ENCODE assay signal across 19 cellular contexts in the genomic region with DNA sequence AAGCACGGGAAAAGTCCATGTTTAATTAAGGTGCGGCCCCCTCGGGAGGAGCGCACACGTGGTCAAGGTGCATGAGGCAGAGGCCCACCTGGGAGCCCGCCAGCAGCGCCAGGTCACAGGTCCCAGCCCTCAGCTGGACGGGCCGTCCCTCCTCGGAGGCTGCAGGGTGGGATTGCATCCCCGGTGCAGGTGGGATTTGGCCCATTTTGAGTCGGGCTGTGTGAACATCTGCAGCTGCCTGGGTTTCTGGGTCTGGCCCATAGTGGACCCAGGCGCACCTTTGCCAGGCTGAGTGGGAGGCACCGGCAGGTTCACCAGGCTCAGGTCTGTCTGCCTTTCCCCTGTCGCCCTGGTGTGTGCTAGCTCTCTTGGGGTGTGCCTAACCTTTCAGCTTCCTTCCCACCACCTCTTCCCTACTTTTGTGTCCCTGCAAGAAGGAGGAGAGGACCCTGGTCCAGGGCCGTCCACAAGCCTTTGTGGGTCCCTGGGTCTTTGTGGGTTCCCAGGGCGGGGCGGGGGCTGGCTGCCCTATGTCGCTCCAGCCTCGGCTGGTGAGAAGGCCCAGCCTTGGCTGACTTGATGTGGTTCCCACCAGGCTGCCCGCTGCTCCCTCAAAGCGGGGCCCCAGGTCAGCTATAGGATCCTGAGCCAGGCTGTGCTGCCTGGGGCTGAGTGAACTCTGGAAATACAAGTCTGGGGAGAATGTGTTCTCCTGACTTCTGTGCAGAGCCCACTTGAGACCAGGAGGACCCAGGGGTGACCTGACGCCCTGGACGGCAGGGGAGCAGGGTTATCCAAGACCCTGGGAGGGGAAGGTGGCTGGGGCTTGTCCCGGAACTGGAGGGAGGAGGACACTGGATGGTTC.
DNase-seq lines count a peak whose midpoint lies in the region; ATAC-seq and TF ChIP-seq lines count a peak whose summit lies in the region.
"Had no signal": no experiment of that assay in that cellular context is flagged by ENCODE, and none has a peak within 500 bp of the region (broad histone marks: within the 10 kb centered on the region; RNA-seq: fewer than 3 reads in every experiment).

No MANE protein-coding gene starts in this region.

- H2BK20ac ChIP-seq in H9 (ENCODE audit: low read depth, low read length, poor library complexity, severe bottlenecking) = no peak overlapping the region

- H2BK12ac ChIP-seq in H9 (ENCODE audit: insufficient read length, low read depth, low read length) = no peak overlapping the region

- no peak overlapping the region for H3K27ac ChIP-seq in BLaER1 treated with 17β-estradiol and CSF1 and Interleukin-3, amounts not matched to agents 10 nM and 100 nM
- no peak overlapping the region for H3K27ac ChIP-seq in H9 (ENCODE audit: insufficient read length, low read depth, low read length)
- H3K27ac ChIP-seq: RWPE1 had no signal

- peaks cover 61 to 94% (median 87%) of the 10 kb centered on the region in 10 experiments for H3K4me1 ChIP-seq in BLaER1 treated with 17β-estradiol and CSF1 and Interleukin-3, amounts not matched to agents 10 nM and 100 nM
- no peaks in the 10 kb centered on the region for H3K4me1 ChIP-seq in H9 (ENCODE audit: insufficient read depth, low read length)
- H3K4me1 ChIP-seq: HAP-1 had no signal

- H2AK5ac ChIP-seq in H9 (ENCODE audit: insufficient read length, low read length) = no peak overlapping the region

- POLR2A ChIA-PET in T-cell (lab: Charles Lee) = no interaction called here

- H3K4me1 Mint-ChIP-seq in H9 (no peaks in the 10 kb centered on the region), osteocyte (ENCODE audit: unreplicated experiment) (no peaks in the 10 kb centered on the region), T-cell (peaks cover 38 to 58% (median 43%) of the 10 kb centered on the region in 3 donors)

- H3K4me3 Mint-ChIP-seq in H9 = no peak overlapping the region
- H3K4me3 Mint-ChIP-seq in osteocyte (ENCODE audit: unreplicated experiment) = no peak overlapping the region
- H3K4me3 Mint-ChIP-seq in T-cell = peak overlapping the region in 1 of 3 donors; percentile 81

- H3K9me3 Mint-ChIP-seq in H9 (no peaks in the 10 kb centered on the region; a peak in 1 of 5 replicates), osteocyte (ENCODE audit: unreplicated experiment) (peaks cover 6% of the 10 kb centered on the region), T-cell (no peaks in the 10 kb centered on the region)
- H3K9me3 Mint-ChIP-seq: CD4-positive, alpha-beta memory T cell had no signal

- H3K23ac ChIP-seq in H9 (ENCODE audit: insufficient read length, low read depth, low read length) = no peak overlapping the region

- H2AFZ ChIP-seq in H9 (ENCODE audit: low read length) = no peak overlapping the region

- H3K36me3 ChIP-seq in BLaER1 treated with 17β-estradiol and CSF1 and Interleukin-3, amounts not matched to agents 10 nM and 100 nM = no peaks in the 10 kb centered on the region
- H3K36me3 ChIP-seq: HAP-1 had no signal

- no peak overlapping the region for H3K14ac ChIP-seq in H9 (ENCODE audit: insufficient read depth, low read length)

- H4K91ac ChIP-seq in H9 (ENCODE audit: insufficient read length, low read depth, low read length) = no peak overlapping the region

- H3K18ac ChIP-seq in H9 (ENCODE audit: insufficient read length, low read depth, low read length) = no peak overlapping the region

- peak; percentile 19 for DNase-seq in H9
- peak; percentile 34 for DNase-seq in ecto neural progenitor cell (ENCODE audit: low spot score)
- DNase-seq in osteocyte (ENCODE audit: extremely low spot score, unreplicated experiment) = peak; percentile 82
- no peak for DNase-seq in T-cell
- no peak for DNase-seq in stimulated activated CD8-positive, alpha-beta memory T cell treated with anti-CD3 and anti-CD28 coated beads, Interleukin-4, amount 100 ng/mL, for 48 hours
- no peak for DNase-seq in HuH-7.5 (ENCODE audit: low spot score)
- DNase-seq: CD4-positive, alpha-beta memory T cell; KBM-7; NCI-H1092; NCI-H1436; NCI-H1930; NCI-H510A; NCI-H774; NK-92 treated with Interleukin-12 subunit alpha and Interleukin-12 subunit beta, amount 100 ng/mL, for 24 hours; SHP77 treated with DMSO at 0.1 percent for 48 hours had no signal

- H3K27me3 Mint-ChIP-seq in H9 (ENCODE audit: low read depth) (peaks cover 2% of the 10 kb centered on the region; the same call in 1 of the 2 replicates), osteocyte (ENCODE audit: unreplicated experiment) (no peaks in the 10 kb centered on the region), T-cell (peaks cover 3 to 40% of the 10 kb centered on the region in 2 donors)

- H3K23me2 ChIP-seq in H9 (ENCODE audit: insufficient read length, low read depth, low read length, poor library complexity, severe bottlenecking) = no peaks in the 10 kb centered on the region

- H3K36me3 Mint-ChIP-seq in H9 (ENCODE audit: insufficient read depth in 1 of 3, low read depth in 3 of 3) = no peaks in the 10 kb centered on the region
- H3K36me3 Mint-ChIP-seq in osteocyte (ENCODE audit: unreplicated experiment) = no peaks in the 10 kb centered on the region
- no peaks in the 10 kb centered on the region for H3K36me3 Mint-ChIP-seq in T-cell
- H3K36me3 Mint-ChIP-seq: CD4-positive, alpha-beta memory T cell had no signal

- no peaks in the 10 kb centered on the region for H3K79me1 ChIP-seq in H9 (ENCODE audit: insufficient read depth, low read depth, low read length, poor library complexity, severe bottlenecking)

- no peak overlapping the region for H2BK120ac ChIP-seq in H9 (ENCODE audit: low read depth, low read length, poor library complexity, severe bottlenecking)

- no peak for TF ChIP-seq CTCF in H9 (conservative IDR thresholded peaks at IDR 0.05)
- no peak for TF ChIP-seq CTCF in osteocyte (IDR thresholded peaks at IDR 0.05)

- peak overlapping the region in 9 of 10 experiments; percentile 9 to 58 (median 36); a peak in 10 of 20 replicates for H3K4me3 ChIP-seq in BLaER1 treated with 17β-estradiol and CSF1 and Interleukin-3, amounts not matched to agents 10 nM and 100 nM
- H3K4me3 ChIP-seq: HAP-1 had no signal

- WGBS in H9 (ENCODE audit: extremely low coverage, insufficient read length, low lambda C conversion rate) = no CpG with 5 or more reads among the region's 25 CpGs

- H3K9ac ChIP-seq in BLaER1 treated with 17β-estradiol and CSF1 and Interleukin-3, amounts not matched to agents 10 nM and 100 nM = peak overlapping the region in 4 of 11 experiments; percentile 1 to 31 (median 16); a peak in 2 of 22 replicates
- no peak overlapping the region for H3K9ac ChIP-seq in H9 (ENCODE audit: extremely low read depth, insufficient read length, low read length)

- H3K4ac ChIP-seq in H9 (ENCODE audit: low read depth, low read length) = no peak overlapping the region

- H4K8ac ChIP-seq in H9 (replicated peaks; ENCODE audit: insufficient read length, low read depth, low read length) = no peak overlapping the region

- H3K9me3 ChIP-seq in BLaER1 treated with 17β-estradiol and CSF1 and Interleukin-3, amounts not matched to agents 10 nM and 100 nM (replicated peaks in 1 of 11) = no peaks in the 10 kb centered on the region
- H3K9me3 ChIP-seq in H9 (ENCODE audit: control insufficient read depth, low read depth, low read length) = no peaks in the 10 kb centered on the region
- H3K9me3 ChIP-seq: HAP-1 had no signal

- CTCF ChIA-PET in T-cell (lab: Charles Lee) = no interaction called here

- H3K27ac Mint-ChIP-seq in H9 = no peak overlapping the region
- no peak overlapping the region for H3K27ac Mint-ChIP-seq in osteocyte (ENCODE audit: unreplicated experiment)
- no peak overlapping the region for H3K27ac Mint-ChIP-seq in T-cell

- H3K56ac ChIP-seq in H9 (ENCODE audit: insufficient read length, low read depth, low read length) = no peak overlapping the region

- no peak overlapping the region for H2BK15ac ChIP-seq in H9 (ENCODE audit: low read depth, low read length)

- peaks cover 0 to 52% (median 4%) of the 10 kb centered on the region in 11 experiments; a peak in 11 of 22 replicates for H3K27me3 ChIP-seq in BLaER1 treated with 17β-estradiol and CSF1 and Interleukin-3, amounts not matched to agents 10 nM and 100 nM
- H3K27me3 ChIP-seq in H9 (ENCODE audit: insufficient read depth, low read length) = no peaks in the 10 kb centered on the region

- peak overlapping the region; percentile 85 to 97 (median 93) for H3K4me2 ChIP-seq in BLaER1 treated with 17β-estradiol and CSF1 and Interleukin-3, amounts not matched to agents 10 nM and 100 nM
- no peak overlapping the region for H3K4me2 ChIP-seq in H9 (ENCODE audit: insufficient read depth, insufficient read length, low read length)

- ATAC-seq in T-cell (replicated peaks in 1 of 4) = no peak
- ATAC-seq: HepG2 had no signal

- H3K79me2 ChIP-seq in H9 (ENCODE audit: insufficient read depth, low read length) = no peaks in the 10 kb centered on the region

- no peak overlapping the region for H2BK5ac ChIP-seq in H9 (ENCODE audit: insufficient read length, low read length)

- no peak overlapping the region for H3T11ph ChIP-seq in H9 (ENCODE audit: low read length)

- peaks cover 0 to 33% (median 5%) of the 10 kb centered on the region in 11 experiments; a peak in 9 of 22 replicates for H4K20me1 ChIP-seq in BLaER1 treated with 17β-estradiol and CSF1 and Interleukin-3, amounts not matched to agents 10 nM and 100 nM
- H4K20me1 ChIP-seq in H9 (ENCODE audit: control insufficient read depth, insufficient read depth, insufficient read length) = no peaks in the 10 kb centered on the region

- H4K5ac ChIP-seq in H9 (ENCODE audit: insufficient read length, low read depth, low read length) = no peak overlapping the region

Comparison
In these comparisons a context has a peak if more than half of its experiments do, and no peak if none do; other contexts are left out.
1. DNase-seq: peak in H9 (single experiment), ecto neural progenitor cell (single experiment) and osteocyte (single experiment); none in T-cell (0 of 34), stimulated activated CD8-positive, alpha-beta memory T cell treated with anti-CD3 and anti-CD28 coated beads, Interleukin-4, amount 100 ng/mL, for 48 hours (single experiment) and HuH-7.5 (single experiment).